Comparison of ENCODE assay signal across 9 cellular contexts in genomic region chr4:40301592-40301991, GRCh38. TPM values are rescaled to one million over a fixed set of nuclear protein-coding genes. Genes with fewer than 3 reads are reported as not detected.
DNase-seq lines count a peak whose midpoint lies in the region; ATAC-seq and TF ChIP-seq lines count a peak whose summit lies in the region.
"Had no signal": no experiment of that assay in that cellular context is flagged by ENCODE, and none has a peak within 500 bp of the region (broad histone marks: within the 10 kb centered on the region; RNA-seq: fewer than 3 reads in every experiment).

No MANE protein-coding gene starts in this region.

- H3K36me3 Mint-ChIP-seq in activated naive CD8-positive, alpha-beta T cell treated with anti-CD3 and anti-CD28 coated beads, Interleukin-2, amount 10 ng/mL, durations not matched to agents 7 days and 5 days, result peaks cover 10% of the 10 kb centered on the region

- peak; percentile 3 for TF ChIP-seq CTCF in GM10248 (IDR thresholded peaks at IDR 0.05; ENCODE audit: control extremely low read depth, extremely low read depth, low read depth, missing control alignments)
- TF ChIP-seq CTCF in KMS-11 (conservative IDR thresholded peaks at IDR 0.05; ENCODE audit: low read depth, low read length), result no peak
- TF ChIP-seq CTCF in SK-N-SH (IDR thresholded peaks at IDR 0.05), result no peak

- 81% methylated on average over 6 of the region's 7 CpGs for WGBS in SK-N-SH (ENCODE audit: low lambda C conversion rate)

- H3K27me3 Mint-ChIP-seq in activated naive CD8-positive, alpha-beta T cell treated with anti-CD3 and anti-CD28 coated beads, Interleukin-2, amount 10 ng/mL, durations not matched to agents 7 days and 5 days, result no peaks in the 10 kb centered on the region

- H3K27ac ChIP-seq in KMS-11 (peak overlapping the region; percentile 92), SK-N-SH (ENCODE audit: low read depth in 2 of 2, low read length in 1 of 2) (no peak overlapping the region)

- H3K9ac ChIP-seq in KMS-11 (peak overlapping the region; percentile 43; the same call in 1 of the 2 replicates), SK-N-SH (no peak overlapping the region)

- H4K20me1 ChIP-seq in KMS-11 (ENCODE audit: insufficient read depth) (no peaks in the 10 kb centered on the region), SK-N-SH (ENCODE audit: insufficient read depth) (no peaks in the 10 kb centered on the region)

- TF ChIP-seq RAD21 in SK-N-SH (IDR thresholded peaks at IDR 0.05; ENCODE audit: low read length), result no peak

- H3K9me2 ChIP-seq in SK-N-SH, result no peaks in the 10 kb centered on the region

- DNase-seq in GM10248 (ENCODE audit: extremely low spot score), result peak; percentile 63
- peak; percentile 66 for DNase-seq in activated naive CD8-positive, alpha-beta T cell treated with anti-CD3 and anti-CD28 coated beads, Interleukin-2, amount 10 ng/mL, durations not matched to agents 7 days and 5 days
- DNase-seq in NCI-H748 (lab: John Stamatoyannopoulos, UW; ENCODE audit: unreplicated experiment), result no peak
- DNase-seq in SK-N-SH, result no peak
- DNase-seq in NCI-H1105 treated with DMSO at 0.1 percent for 48 hours (lab: John Stamatoyannopoulos, UW), result no peak
- no peak for DNase-seq in NCI-H510A (lab: John Stamatoyannopoulos, UW)

- peaks cover 82% of the 10 kb centered on the region for H3K4me1 ChIP-seq in KMS-11 (ENCODE audit: low read depth, poor library complexity, severe bottlenecking)
- no peaks in the 10 kb centered on the region; a peak in 1 of 4 replicates for H3K4me1 ChIP-seq in SK-N-SH (ENCODE audit: control insufficient read depth in 1 of 2, insufficient read depth in 2 of 2, low read depth in 1 of 2, low read length in 1 of 2)

- peak; percentile 63 for ATAC-seq in GM21526 (IDR thresholded peaks at IDR 0.05; ENCODE audit: low FRiP score, unreplicated experiment)
- ATAC-seq in activated naive CD8-positive, alpha-beta T cell treated with anti-CD3 and anti-CD28 coated beads, Interleukin-2, amount 10 ng/mL, durations not matched to agents 7 days and 5 days (ENCODE audit: low read depth), result peak; percentile 79

- peak overlapping the region; percentile 28; the same call in 1 of the 2 replicates for H2AFZ ChIP-seq in KMS-11 (ENCODE audit: low read depth)
- no peak overlapping the region for H2AFZ ChIP-seq in SK-N-SH (ENCODE audit: low read depth)

- no peak for TF ChIP-seq EP300 in SK-N-SH (IDR thresholded peaks at IDR 0.05; ENCODE audit: borderline replicate concordance in 1 of 2, low read depth in 1 of 2, low read length in 1 of 2)

- H3K36me3 ChIP-seq in KMS-11 (ENCODE audit: insufficient read depth) (no peaks in the 10 kb centered on the region), SK-N-SH (replicated peaks in 1 of 2; ENCODE audit: control insufficient read depth in 1 of 2, insufficient read depth in 2 of 2, low read length in 1 of 2) (no peaks in the 10 kb centered on the region)

- no peak overlapping the region for H3K4me3 ChIP-seq in KMS-11 (IDR thresholded peaks at IDR 0.05; ENCODE audit: insufficient read depth, low read depth, low read length)
- no peak overlapping the region for H3K4me3 ChIP-seq in SK-N-SH (ENCODE audit: low read depth in 2 of 2, low read length in 1 of 2)

- no peaks in the 10 kb centered on the region for H3F3A ChIP-seq in SK-N-SH (replicated peaks; ENCODE audit: insufficient read depth)

- H3K9me3 Mint-ChIP-seq in activated naive CD8-positive, alpha-beta T cell treated with anti-CD3 and anti-CD28 coated beads, Interleukin-2, amount 10 ng/mL, durations not matched to agents 7 days and 5 days, result peaks cover 1% of the 10 kb centered on the region

- POLR2A ChIA-PET in GM10248 (lab: Yijun Ruan, JAX) (interaction anchor here (0.6 kb wide), 1 partner anchor 79 kb away, joined by 3 read pairs; no protein-coding TSS in a partner anchor), SK-N-SH (lab: Yijun Ruan, JAX) (no interaction called here)
- POLR2A ChIA-PET in activated naive CD8-positive, alpha-beta T cell treated with anti-CD3 and anti-CD28 coated beads, Interleukin-2, amount 10 ng/mL, durations not matched to agents 7 days and 5 days (lab: Charles Lee), result interaction anchor here (0.5 to 2.6 kb wide), 16 partner anchors 10 to 240 kb away, joined by 3 to 24 read pairs (median 4); no protein-coding TSS in a partner anchor

- H3K4me1 Mint-ChIP-seq in activated naive CD8-positive, alpha-beta T cell treated with anti-CD3 and anti-CD28 coated beads, Interleukin-2, amount 10 ng/mL, durations not matched to agents 7 days and 5 days, result peaks cover 69% of the 10 kb centered on the region

- H3K27me3 ChIP-seq in KMS-11 (ENCODE audit: insufficient read depth, low read depth), result no peaks in the 10 kb centered on the region
- H3K27me3 ChIP-seq in SK-N-SH (ENCODE audit: insufficient read depth), result no peaks in the 10 kb centered on the region

- peak overlapping the region; percentile 82 for H3K4me3 Mint-ChIP-seq in activated naive CD8-positive, alpha-beta T cell treated with anti-CD3 and anti-CD28 coated beads, Interleukin-2, amount 10 ng/mL, durations not matched to agents 7 days and 5 days

- H3K79me2 ChIP-seq in KMS-11 (ENCODE audit: insufficient read depth, low read depth), result no peaks in the 10 kb centered on the region
- H3K79me2 ChIP-seq in SK-N-SH (ENCODE audit: insufficient read depth), result no peaks in the 10 kb centered on the region

- peak overlapping the region; percentile 95 for H3K27ac Mint-ChIP-seq in activated naive CD8-positive, alpha-beta T cell treated with anti-CD3 and anti-CD28 coated beads, Interleukin-2, amount 10 ng/mL, durations not matched to agents 7 days and 5 days

- no peaks in the 10 kb centered on the region for H3K9me3 ChIP-seq in SK-N-SH

- CTCF ChIA-PET in GM10248 (lab: Yijun Ruan, JAX) (interaction anchor here (1.2 to 2.5 kb wide), 2 partner anchors 8 to 15 kb away, joined by 5 to 9 read pairs; no protein-coding TSS in a partner anchor), SK-N-SH (lab: Yijun Ruan, JAX) (no interaction called here)

- H3K4me2 ChIP-seq in KMS-11 (peak overlapping the region; percentile 85; the same call in 1 of the 2 replicates), SK-N-SH (no peak overlapping the region)

TF ChIP-seq in SK-N-SH, 30 proteins besides CTCF, POLR2A, EP300 and RAD21:
- TF ChIP-seq YY1 (IDR thresholded peaks at IDR 0.05; ENCODE audit: low read depth) (no peak), IRF3 (IDR thresholded peaks at IDR 0.05; ENCODE audit: low read depth, low read length) (no peak), NFIC (IDR thresholded peaks at IDR 0.05; ENCODE audit: borderline replicate concordance) (no peak), SIN3A (IDR thresholded peaks at IDR 0.05; ENCODE audit: borderline replicate concordance, low read depth, low read length) (no peak)

RNA-seq across cellular contexts. Expression of gene CHRNA9, which starts 33.5 kb away (rescaled TPM):
- total RNA-seq in activated naive CD8-positive, alpha-beta T cell treated with anti-CD3 and anti-CD28 coated beads, Interleukin-2, amount 10 ng/mL, durations not matched to agents 7 days and 5 days, result under 1 TPM; 0.55 to 0.68 TPM
- 0.05 and 0.26 TPM in 2 replicates for polyA plus RNA-seq in SK-N-SH (2012; rRNA removed)
- polyA plus RNA-seq in SK-N-SH (2012; cell fraction: cytosol; rRNA removed), result 0.14 and 0.15 TPM in 2 replicates
- 0.05 and 0.07 TPM in 2 replicates for polyA plus RNA-seq in SK-N-SH (2012; cell fraction: nucleus; rRNA removed)
- total RNA-seq: pulmonary artery endothelial cell had no signal

Comparison
In these comparisons a context has a peak if more than half of its experiments do, and no peak if none do; other contexts are left out.
1. DNase-seq: peak in GM10248 (single experiment) and activated naive CD8-positive, alpha-beta T cell treated with anti-CD3 and anti-CD28 coated beads, Interleukin-2, amount 10 ng/mL, durations not matched to agents 7 days and 5 days (single experiment); none in NCI-H748 (single experiment), SK-N-SH (single experiment), NCI-H1105 treated with DMSO at 0.1 percent for 48 hours (single experiment) and NCI-H510A (single experiment).